Comparison of ENCODE assay signal across 11 cellular contexts in the genomic region with DNA sequence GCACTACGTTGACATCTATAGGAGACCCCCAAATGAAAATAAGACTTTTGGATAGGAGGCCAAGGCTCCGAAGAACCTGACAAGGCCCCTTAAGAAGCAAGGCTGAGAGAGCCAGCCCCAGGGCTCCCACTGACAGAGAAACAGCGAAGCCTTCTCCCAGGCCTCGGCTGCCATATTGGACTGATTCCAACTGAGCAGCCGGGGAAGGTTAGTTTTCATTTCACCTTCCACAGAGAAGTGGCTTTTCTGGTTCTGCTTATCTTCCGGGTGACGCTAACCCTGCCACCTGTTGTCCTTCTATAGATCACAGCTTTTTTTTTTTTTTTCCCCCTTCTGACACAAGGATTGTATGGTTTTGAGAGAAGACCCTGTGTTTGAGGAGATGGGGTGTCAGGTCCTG.
A peak's percentile ranks its signal among the peaks of the same experiment; 100 is the strongest.
DNase-seq lines count a peak whose midpoint lies in the region; ATAC-seq and TF ChIP-seq lines count a peak whose summit lies in the region.
"Had no signal": no experiment of that assay in that cellular context is flagged by ENCODE, and none has a peak within 500 bp of the region (broad histone marks: within the 10 kb centered on the region; RNA-seq: fewer than 3 reads in every experiment).

No MANE protein-coding gene starts in this region.

- intact Hi-C loops in dorsolateral prefrontal cortex (cut with DNase I) (no loop called here), stomach (cut with DNase I; ENCODE audit: low total_unique reads) (loop anchor here (10.0 kb wide), 1 partner anchor 57 kb away; no protein-coding TSS in a partner anchor)

- TF ChIP-seq CTCF in dorsolateral prefrontal cortex (IDR thresholded peaks at IDR 0.05 in 54 of 56, conservative IDR thresholded peaks at IDR 0.05 in 2 of 56; ENCODE audit: low read depth in 1 of 56, partially characterized antibody in 56 of 56) (no peak), stomach (IDR thresholded peaks at IDR 0.05) (no peak)

- H3K9me3 ChIP-seq in HUES6 (ENCODE audit: control insufficient read depth, insufficient read depth, low read depth, low read length) (no peaks in the 10 kb centered on the region), stomach (peaks cover 0 to 10% (median 0%) of the 10 kb centered on the region in 4 donors)
- H3K9me3 ChIP-seq: adrenal gland had no signal

- 31 to 45% (median 34%) methylated on average over 7 of the region's 7 CpGs for WGBS in stomach, 5 donors

- no peak for TF ChIP-seq EP300 in stomach (IDR thresholded peaks at IDR 0.05)

- H3K36me3 ChIP-seq in HUES6 (ENCODE audit: control insufficient read depth, insufficient read depth, low read length) (no peaks in the 10 kb centered on the region), stomach (no peaks in the 10 kb centered on the region)
- H3K36me3 ChIP-seq: adrenal gland, heart right ventricle had no signal

- H3K4me1 ChIP-seq in HUES6 (ENCODE audit: control insufficient read depth, insufficient read depth, low read length) (peaks cover 30% of the 10 kb centered on the region), stomach (peaks cover 23 to 44% (median 31%) of the 10 kb centered on the region in 4 donors)
- H3K4me1 ChIP-seq: adrenal gland, heart right ventricle had no signal

- H3K27me3 ChIP-seq in HUES6 (ENCODE audit: control insufficient read depth, insufficient read depth, low read length) (no peaks in the 10 kb centered on the region), dorsolateral prefrontal cortex (peaks cover 0 to 14% (median 0%) of the 10 kb centered on the region in 45 donors), stomach (peaks cover 0 to 4% (median 0%) of the 10 kb centered on the region in 3 donors)
- H3K27me3 ChIP-seq: adrenal gland had no signal

- no peak overlapping the region for H3K4me3 ChIP-seq in HUES6 (ENCODE audit: low read depth, low read length)
- H3K4me3 ChIP-seq in dorsolateral prefrontal cortex = peak overlapping the region in 1 of 59 donors; percentile 10
- no peak overlapping the region for H3K4me3 ChIP-seq in stomach
- H3K4me3 ChIP-seq: adrenal gland, heart right ventricle had no signal

- DNase-seq in NCI-H2196 (lab: John Stamatoyannopoulos, UW; ENCODE audit: unreplicated experiment) = peak; percentile 82
- DNase-seq in dorsolateral prefrontal cortex = peak in 1 of 10 donors; percentile 27
- peak; percentile 78 for DNase-seq in stomach
- DNase-seq in hypothalamus (lab: John Stamatoyannopoulos, UW) = no peak
- DNase-seq in NCI-H187 treated with DMSO at 0.1 percent for 48 hours (lab: John Stamatoyannopoulos, UW) = no peak
- DNase-seq: adrenal gland; effector memory CD8-positive, alpha-beta T cell; heart right ventricle had no signal

- no peak for TF ChIP-seq POLR2A in stomach (IDR thresholded peaks at IDR 0.05)

- H3K27ac ChIP-seq in HUES6 (ENCODE audit: low read depth, low read length) = 0 out of 2 replicates have a peak overlapping the region, but pooled peaks have one; percentile 10
- H3K27ac ChIP-seq in dorsolateral prefrontal cortex = peak overlapping the region in 34 of 59 donors; percentile 1 to 83 (median 50)
- peak overlapping the region; percentile 68 to 86 (median 81) for H3K27ac ChIP-seq in stomach
- H3K27ac ChIP-seq: adrenal gland, heart right ventricle had no signal

- ATAC-seq in GM19397 (IDR thresholded peaks at IDR 0.05; ENCODE audit: unreplicated experiment) = no peak
- ATAC-seq in GM21447 (IDR thresholded peaks at IDR 0.05; ENCODE audit: unreplicated experiment) = no peak
- ATAC-seq: effector memory CD8-positive, alpha-beta T cell; heart right ventricle had no signal

- no peak overlapping the region for H3K9ac ChIP-seq in HUES6 (ENCODE audit: low read length)

Comparison
In these comparisons a context has a peak if more than half of its experiments do, and no peak if none do; other contexts are left out.
1. H3K27ac ChIP-seq: peak in every context shown above with its lines; median percentile 81 in stomach; 50 in dorsolateral prefrontal cortex; 10 in HUES6.
2. DNase-seq: peak in NCI-H2196 (single experiment) and stomach (single experiment); none in hypothalamus (0 of 51) and NCI-H187 treated with DMSO at 0.1 percent for 48 hours (single experiment).